Comparison of ENCODE assay signal across 8 cellular contexts in the genomic region with DNA sequence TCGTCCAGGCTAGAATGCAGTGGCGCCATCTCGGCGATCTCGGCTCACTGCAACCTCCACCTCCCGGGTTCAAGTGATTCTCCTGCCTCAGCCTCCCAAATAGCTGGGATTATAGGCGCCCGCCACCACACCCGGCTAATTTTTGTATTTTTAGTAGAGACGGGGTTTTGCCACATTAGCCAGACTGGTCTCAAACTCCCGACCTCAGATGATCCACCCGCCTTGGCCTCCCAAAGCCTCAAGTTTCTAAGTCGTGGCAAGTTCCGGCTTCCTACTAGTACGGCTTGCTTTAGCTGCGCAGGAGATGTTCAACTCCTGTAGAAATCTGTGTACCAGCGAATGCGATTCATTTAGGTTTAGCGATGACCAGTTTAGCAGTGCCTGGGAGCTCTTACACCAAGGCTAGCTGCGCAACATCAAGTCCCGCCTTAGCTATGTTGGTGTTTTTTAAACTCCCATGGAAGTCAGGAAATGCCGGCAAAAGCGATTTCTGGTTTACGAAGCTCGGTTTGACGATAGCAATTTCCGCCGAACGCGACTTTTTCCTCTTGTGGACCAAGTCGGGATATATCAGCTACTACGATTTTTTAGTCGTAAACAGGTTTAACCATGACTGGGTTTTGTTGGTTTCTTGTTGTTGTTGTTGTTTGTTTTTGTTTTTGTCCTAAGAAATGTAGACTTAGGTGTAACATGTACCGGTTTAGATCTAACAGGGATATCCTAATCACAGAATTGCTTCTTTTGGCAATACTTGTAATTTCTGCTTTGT. TPM values are rescaled to one million over a fixed set of nuclear protein-coding genes. Genes with fewer than 3 reads are reported as not detected.
DNase-seq lines count a peak whose midpoint lies in the region; ATAC-seq, FAIRE-seq and TF ChIP-seq lines count a peak whose summit lies in the region.

No MANE protein-coding gene starts in this region.

- 2 to 9% methylated on average over 34 of the region's 34 CpGs for WGBS in lung, 2 donors

- no peaks in the 10 kb centered on the region for H3K9me3 ChIP-seq in HAP-1
- H3K9me3 ChIP-seq in lung (ENCODE audit: control insufficient read depth in 2 of 2, insufficient read depth in 1 of 2, low read length in 1 of 2), result peaks cover 0 to 8% of the 10 kb centered on the region in 2 donors
- H3K9me3 ChIP-seq in stomach smooth muscle (ENCODE audit: control insufficient read depth in 2 of 2, low read length in 2 of 2), result peaks cover 0 to 9% of the 10 kb centered on the region in 2 donors

- no peak for FAIRE-seq in bronchial epithelial cell (lab: Jason Lieb, UNC)

- TF ChIP-seq CTCF in bronchial epithelial cell (IDR thresholded peaks at IDR 0.05; ENCODE audit: insufficient read depth, low read length, severe bottlenecking), result no peak
- no peak for TF ChIP-seq CTCF in lung (IDR thresholded peaks at IDR 0.05; ENCODE audit: control extremely low read depth, extremely low read depth)
- no peak for TF ChIP-seq CTCF in GM10266 (IDR thresholded peaks at IDR 0.05; ENCODE audit: control insufficient read depth, insufficient read depth, low read depth, missing control alignments)

- H3K4me1 ChIP-seq in HAP-1, result peaks cover 15% of the 10 kb centered on the region
- H3K4me1 ChIP-seq in lung (ENCODE audit: control insufficient read depth in 2 of 2, insufficient read depth in 2 of 2, low read length in 2 of 2), result peaks cover 0 to 2% of the 10 kb centered on the region in 2 donors
- H3K4me1 ChIP-seq in stomach smooth muscle (ENCODE audit: control insufficient read depth, insufficient read depth, low read length), result peaks cover 13% of the 10 kb centered on the region

- H3K4me3 ChIP-seq in HAP-1 (peak overlapping the region; percentile 50), bronchial epithelial cell (ENCODE audit: low read depth, low read length) (no peak overlapping the region), lung (peak overlapping the region; percentile 43), stomach smooth muscle (ENCODE audit: low read length in 2 of 2) (peak overlapping the region in 1 of 2 donors; percentile 52)

- peak; percentile 8 for DNase-seq in Ammon's horn (ENCODE audit: low spot score)
- DNase-seq in HAP-1 (ENCODE audit: low spot score in 2 of 2), result peak; percentile 57 to 64
- DNase-seq in T-helper 1 cell, result peak in 4 of 5 donors; percentile 59 to 82 (median 66)
- DNase-seq in bronchial epithelial cell (ENCODE audit: low read depth), result peak; percentile 26
- DNase-seq in lung (ENCODE audit: low spot score), result no peak
- DNase-seq in GM10266 (ENCODE audit: extremely low spot score), result no peak

- H3K27ac ChIP-seq in lung (ENCODE audit: low read depth in 1 of 2, low read length in 1 of 2) (peak overlapping the region; percentile 71 to 95), stomach smooth muscle (ENCODE audit: low read length) (peak overlapping the region; percentile 61)

- no peaks in the 10 kb centered on the region for H3K27me3 ChIP-seq in HAP-1 (ENCODE audit: low read depth)
- no peaks in the 10 kb centered on the region for H3K27me3 ChIP-seq in bronchial epithelial cell (ENCODE audit: control insufficient read depth, insufficient read depth, low read length)
- no peaks in the 10 kb centered on the region for H3K27me3 ChIP-seq in lung (ENCODE audit: control insufficient read depth, insufficient read depth)
- H3K27me3 ChIP-seq in stomach smooth muscle (ENCODE audit: control insufficient read depth in 1 of 2, insufficient read depth in 2 of 2, low read length in 2 of 2), result peaks cover 64 to 78% of the 10 kb centered on the region in 2 donors

- in situ Hi-C loops in HAP-1 (cut with MboI; ENCODE audit: low sequenced_read_pairs), result loop anchor here (5.0 kb wide), 1 partner anchor 74 kb away; no protein-coding TSS in a partner anchor

- no peak for ATAC-seq in lung (ENCODE audit: insufficient read depth, low FRiP score)
- ATAC-seq in HG03565 (IDR thresholded peaks at IDR 0.05; ENCODE audit: unreplicated experiment), result no peak

- 0 out of 2 replicates have a peak, but pooled peaks cover 3% of the 10 kb centered on the region for H3K36me3 ChIP-seq in HAP-1 (replicated peaks)
- no peaks in the 10 kb centered on the region for H3K36me3 ChIP-seq in bronchial epithelial cell (ENCODE audit: control insufficient read depth, insufficient read depth, low read length)
- H3K36me3 ChIP-seq in lung (ENCODE audit: control insufficient read depth in 2 of 2, insufficient read depth in 2 of 2, low read length in 2 of 2), result no peaks in the 10 kb centered on the region
- H3K36me3 ChIP-seq in stomach smooth muscle (ENCODE audit: control insufficient read depth in 2 of 2, insufficient read depth in 2 of 2, low read length in 2 of 2), result no peaks in the 10 kb centered on the region

- H3K9ac ChIP-seq in stomach smooth muscle (ENCODE audit: low read length in 2 of 2), result peak overlapping the region in 1 of 2 donors; percentile 13

RNA-seq across cellular contexts. Expression of a gene that starts 46.4 kb away (rescaled TPM):
- total RNA-seq in bronchial epithelial cell (0.26 TPM in 2 replicates), lung (1 to 10 TPM; 4.0 to 5.2 TPM)
- polyA plus RNA-seq in lung, result 1 to 10 TPM; 4.4 to 5.2 TPM

Comparison
In these comparisons a context has a peak if more than half of its experiments do, and no peak if none do; other contexts are left out.
1. DNase-seq: peak in Ammon's horn (single experiment), HAP-1 (2 of 2), T-helper 1 cell (4 of 5) and bronchial epithelial cell (single experiment); none in lung (single experiment) and GM10266 (single experiment).